9 cellular contexts compared by ENCODE assay signal in genomic region chrX:12137982-12138365, GRCh38. TPM values are rescaled to one million over a fixed set of nuclear protein-coding genes. Genes with fewer than 3 reads are reported as not detected.
DNase-seq lines count a peak whose midpoint lies in the region; ATAC-seq and TF ChIP-seq lines count a peak whose summit lies in the region.
"Had no signal": no experiment of that assay in that cellular context is flagged by ENCODE, and none has a peak within 500 bp of the region (broad histone marks: within the 10 kb centered on the region; RNA-seq: fewer than 3 reads in every experiment).

No MANE protein-coding gene starts in this region.

- H3K23ac ChIP-seq in neuronal stem cell (ENCODE audit: low read depth, low read length, poor library complexity), result no peak overlapping the region

- H2AFZ ChIP-seq in neuronal stem cell (ENCODE audit: low read length), result peak overlapping the region; percentile 21

- no peak overlapping the region for H2BK15ac ChIP-seq in neuronal stem cell (ENCODE audit: low read length)

- ATAC-seq in GM19395 (IDR thresholded peaks at IDR 0.05; ENCODE audit: unreplicated experiment), result no peak

- H4K8ac ChIP-seq in neuronal stem cell (ENCODE audit: low read depth, low read length), result no peak overlapping the region

- H3K4me3 ChIP-seq in fibroblast of pulmonary artery (replicated peaks; ENCODE audit: low read depth, low read length), result peak overlapping the region; percentile 58
- H3K4me3 ChIP-seq in neuronal stem cell (ENCODE audit: low read length in 2 of 2), result peak overlapping the region; percentile 14 to 82
- no peak overlapping the region for H3K4me3 ChIP-seq in BE2C (ENCODE audit: low read depth, low read length)

- no peak overlapping the region for H4K91ac ChIP-seq in neuronal stem cell (ENCODE audit: low read depth, low read length, poor library complexity)

- H2AK5ac ChIP-seq in neuronal stem cell (ENCODE audit: low read depth, low read length), result no peak overlapping the region

- no peak overlapping the region for H3K14ac ChIP-seq in neuronal stem cell (ENCODE audit: low read length)

- no peak overlapping the region for H3K18ac ChIP-seq in neuronal stem cell (ENCODE audit: low read length)

- no peak overlapping the region for H2BK5ac ChIP-seq in neuronal stem cell (ENCODE audit: low read length)

- H3K9ac ChIP-seq in neuronal stem cell (ENCODE audit: low read depth, low read length, poor library complexity), result no peak overlapping the region

- H3K36me3 ChIP-seq in neuronal stem cell (replicated peaks in 1 of 2; ENCODE audit: control insufficient read depth in 2 of 2, insufficient read depth in 2 of 2, low read length in 2 of 2) (no peaks in the 10 kb centered on the region), BE2C (no peaks in the 10 kb centered on the region)

- H3K4me1 ChIP-seq in neuronal stem cell (ENCODE audit: control insufficient read depth in 2 of 2, insufficient read depth in 1 of 2, low read depth in 1 of 2, low read length in 2 of 2), result no peaks in the 10 kb centered on the region
- H3K4me1 ChIP-seq in BE2C, result no peaks in the 10 kb centered on the region

- H3K9me3 ChIP-seq in neuronal stem cell (replicated peaks in 1 of 2; ENCODE audit: control insufficient read depth in 2 of 2, insufficient read depth in 1 of 2, low read depth in 1 of 2, low read length in 2 of 2), result no peaks in the 10 kb centered on the region
- H3K9me3 ChIP-seq in BE2C, result no peaks in the 10 kb centered on the region

- no peak overlapping the region for H3K27ac ChIP-seq in neuronal stem cell (replicated peaks; ENCODE audit: low read length)

- no peaks in the 10 kb centered on the region for H3K79me1 ChIP-seq in neuronal stem cell (ENCODE audit: low read depth, low read length)

- H2BK12ac ChIP-seq in neuronal stem cell (ENCODE audit: low read length), result no peak overlapping the region

- H3K27me3 ChIP-seq in neuronal stem cell (ENCODE audit: control insufficient read depth in 3 of 3, insufficient read depth in 3 of 3, low read depth in 1 of 3, low read length in 3 of 3), result peaks cover 0 to 51% (median 20%) of the 10 kb centered on the region in 3 experiments
- no peaks in the 10 kb centered on the region for H3K27me3 ChIP-seq in BE2C

- no peak overlapping the region for H3K4ac ChIP-seq in neuronal stem cell (ENCODE audit: low read length)

- TF ChIP-seq CTCF in fibroblast of pulmonary artery (IDR thresholded peaks at IDR 0.05; ENCODE audit: low read length, missing control alignments) (no peak), BE2C (IDR thresholded peaks at IDR 0.05; ENCODE audit: low read depth, low read length) (no peak)

- WGBS in neuronal stem cell (ENCODE audit: extremely low coverage in 2 of 2, insufficient read length in 2 of 2, insufficient replicate concordance in 1 of 2), 2 donors, result no CpG with 5 or more reads among the region's 22 CpGs

- DNase-seq in COLO668 (lab: John Stamatoyannopoulos, UW; ENCODE audit: unreplicated experiment) (peak; percentile 17), NCI-H82 treated with DMSO at 0.1 percent for 48 hours (lab: John Stamatoyannopoulos, UW; ENCODE audit: unreplicated experiment) (peak; percentile 19), fibroblast of pulmonary artery (ENCODE audit: low read depth) (no peak), neuronal stem cell (ENCODE audit: low spot score) (no peak), BE2C (no peak)
- DNase-seq in activated CD8-positive, alpha-beta memory T cell treated with anti-CD3 and anti-CD28 coated beads, Interleukin-2, amount 50 U/mL, for 48 hours, result no peak
- DNase-seq in stimulated activated CD4-positive, alpha-beta T cell treated with anti-CD3 and anti-CD28 coated beads, Interleukin-4, amount 100 ng/mL, for 4 hours, result no peak
- DNase-seq: activated naive CD4-positive, alpha-beta T cell treated with anti-CD3 and anti-CD28 coated beads, Interleukin-2, amount 10 ng/mL, durations not matched to agents 7 days and 5 days had no signal

- peak overlapping the region; percentile 91 for H3K4me2 ChIP-seq in neuronal stem cell (ENCODE audit: insufficient read depth, low read length, poor library complexity, severe bottlenecking)

- no peak overlapping the region for H2BK120ac ChIP-seq in neuronal stem cell (ENCODE audit: low read depth, low read length)

RNA-seq across cellular contexts. Expression of gene FRMPD4, which starts 0.3 kb away (rescaled TPM):
- polyA plus RNA-seq in neuronal stem cell (2013, experiment 1 of 2), result not detected
- polyA plus RNA-seq in neuronal stem cell (2013, experiment 2 of 2), result under 0.01 TPM
- polyA plus RNA-seq in BE2C (2012; ENCODE audit: insufficient read depth, insufficient read length, low read depth), result not detected

Comparison
In these comparisons a context has a peak if more than half of its experiments do, and no peak if none do; other contexts are left out.
1. DNase-seq: peak in COLO668 (single experiment) and NCI-H82 treated with DMSO at 0.1 percent for 48 hours (single experiment); none in fibroblast of pulmonary artery (single experiment), neuronal stem cell (single experiment), activated CD8-positive, alpha-beta memory T cell treated with anti-CD3 and anti-CD28 coated beads, Interleukin-2, amount 50 U/mL, for 48 hours (single experiment), stimulated activated CD4-positive, alpha-beta T cell treated with anti-CD3 and anti-CD28 coated beads, Interleukin-4, amount 100 ng/mL, for 4 hours (0 of 2) and BE2C (single experiment).